In genomic region chr1:187374742-187375141, GRCh38 we compare ENCODE assay signal across 23 cellular contexts.
"Had no signal": no experiment of that assay in that cellular context is flagged by ENCODE, and none has a peak within 500 bp of the region (broad histone marks: within the 10 kb centered on the region; RNA-seq: fewer than 3 reads in every experiment).

No MANE protein-coding gene starts in this region.

- H3K27ac ChIP-seq: ascending aorta, SJCRH30, SK-N-MC had no signal

- H3K27me3 ChIP-seq: ascending aorta, SJCRH30 had no signal

- H3K4me1 ChIP-seq: ascending aorta, SJCRH30 had no signal

- H3K9me3 ChIP-seq: ascending aorta, SJCRH30 had no signal

- H3K36me3 ChIP-seq: ascending aorta, SJCRH30 had no signal

- DNase-seq: activated CD4-positive, alpha-beta T cell treated with anti-CD3 and anti-CD28 coated beads for 36 hours; activated CD4-positive, alpha-beta T cell treated with anti-CD3 and anti-CD28 coated beads, Interleukin-2, amount 10 ng/mL, durations not matched to agents 7 days and 5 days; activated CD4-positive, alpha-beta T cell treated with anti-CD3 and anti-CD28 coated beads, Interleukin-2, amount 50 U/mL, for 48 hours; activated CD8-positive, alpha-beta T cell treated with anti-CD3 and anti-CD28 coated beads, Interleukin-2, amount 10 ng/mL, durations not matched to agents 7 days and 5 days; activated gamma-delta T cell; activated naive CD4-positive, alpha-beta T cell treated with Interleukin-2 at 50 U/mL for 16 hours; activated naive CD8-positive, alpha-beta T cell treated with anti-CD3 and anti-CD28 coated beads, Interleukin-2, amount 10 ng/mL, durations not matched to agents 7 days and 5 days; activated T-cell treated with anti-CD3 and anti-CD28 coated beads, Interleukin-2, amount 50 U/mL, for 24 hours; amygdala; cerebellar nuclear complex; MM.1S; MV-4-11; NCI-H1092; NCI-H1436 treated with DMSO at 0.1 percent for 48 hours; NCI-H1694 treated with DMSO at 0.1 percent for 48 hours; NCI-H2029; NCI-H345; NCI-H524 treated with DMSO at 0.1 percent for 48 hours; SHP77; SJCRH30; T1000 had no signal

- H3K4me3 ChIP-seq: ascending aorta, SJCRH30, SK-N-MC had no signal
